In genomic region chr1:84060781-84061180, GRCh38 we compare ENCODE assay signal across 30 cellular contexts.
"Had no signal": no experiment of that assay in that cellular context is flagged by ENCODE, and none has a peak within 500 bp of the region (broad histone marks: within the 10 kb centered on the region; RNA-seq: fewer than 3 reads in every experiment).

No MANE protein-coding gene starts in this region.

- H3K4me3 ChIP-seq: body of pancreas, gastrocnemius medialis, left lung, lower lobe of right lung, neural progenitor cell, right atrium auricular region, smooth muscle cell, tibial artery, upper lobe of right lung had no signal

- H3K4me1 ChIP-seq: body of pancreas, gastrocnemius medialis, left lung, lower lobe of right lung, neural progenitor cell, right atrium auricular region, tibial artery, upper lobe of right lung had no signal

- DNase-seq: activated CD4-positive, alpha-beta T cell treated with anti-CD3 and anti-CD28 coated beads for 36 hours; activated CD4-positive, CD25-positive, alpha-beta regulatory T cell; activated CD8-positive, alpha-beta memory T cell treated with anti-CD3 and anti-CD28 coated beads, Interleukin-2, amount 10 ng/mL, durations not matched to agents 7 days and 5 days; activated CD8-positive, alpha-beta T cell treated with anti-CD3 and anti-CD28 coated beads, Interleukin-2, amount 10 ng/mL, durations not matched to agents 7 days and 5 days; activated effector memory CD4-positive, alpha-beta T cell treated with Interleukin-2 at 50 U/mL for 16 hours; activated naive CD4-positive, alpha-beta T cell treated with Interleukin-2 at 50 U/mL for 16 hours; activated T-cell treated with anti-CD3 and anti-CD28 coated beads for 4 hours; activated T-cell treated with anti-CD3 and anti-CD28 coated beads, Interleukin-2, amount 50 U/mL, for 72 hours; aorta; body of pancreas; dermis blood vessel endothelial cell; effector CD8-positive, alpha-beta T cell; erythroblast; gastrocnemius medialis; glutamatergic neuron; left lung; lower lobe of right lung; mesendoderm; natural killer cell; occipital lobe; stimulated activated CD4-positive, alpha-beta T cell treated with anti-CD3 and anti-CD28 coated beads, Interleukin-1b, Interleukin-23, amount 100 ng/mL, for 48 hours; stimulated activated CD4-positive, alpha-beta T cell treated with anti-CD3 and anti-CD28 coated beads, Interleukin-4, amount 100 ng/mL, for 4 hours; stimulated activated CD8-positive, alpha-beta memory T cell treated with anti-CD3 and anti-CD28 coated beads, Interleukin-4, amount 100 ng/mL, for 48 hours; stimulated activated naive CD8-positive, alpha-beta T cell treated with anti-CD3 and anti-CD28 coated beads, Interleukin-15, amount 100 ng/mL, for 72 hours; substantia nigra; tibial artery; upper lobe of right lung had no signal

- H3K27ac ChIP-seq: body of pancreas, gastrocnemius medialis, left lung, lower lobe of right lung, neural progenitor cell, right atrium auricular region, tibial artery, upper lobe of right lung had no signal

- H3K36me3 ChIP-seq: gastrocnemius medialis, left lung, lower lobe of right lung, neural progenitor cell, right atrium auricular region, tibial artery, upper lobe of right lung had no signal

- H3K27me3 ChIP-seq: body of pancreas, neural progenitor cell, right atrium auricular region, tibial artery had no signal

- H3K9me3 ChIP-seq: body of pancreas, gastrocnemius medialis, left lung, lower lobe of right lung, right atrium auricular region, tibial artery, upper lobe of right lung had no signal
